ENCODE assay signal across 19 cellular contexts in genomic region chr4:16830081-16830480, GRCh38.
"Had no signal": no experiment of that assay in that cellular context is flagged by ENCODE, and none has a peak within 500 bp of the region (broad histone marks: within the 10 kb centered on the region; RNA-seq: fewer than 3 reads in every experiment).

No MANE protein-coding gene starts in this region.

- H3K4me3 ChIP-seq: colonic mucosa, esophagus muscularis mucosa, gastroesophageal sphincter, heart right ventricle, left lung, lower lobe of right lung, mucosa of descending colon had no signal

- H3K27me3 ChIP-seq: colonic mucosa, esophagus muscularis mucosa, foreskin keratinocyte, gastroesophageal sphincter, heart right ventricle, left lung had no signal

- H3K27ac Mint-ChIP-seq: dendritic cell treated with granulocyte-macrophage colony-stimulating factor and Interleukin-4, amounts not matched to agents 40 ng/mL and 50 ng/mL, for 4 days; effector memory CD8-positive, alpha-beta T cell; endodermal cell had no signal

- H3K4me3 Mint-ChIP-seq: dendritic cell treated with granulocyte-macrophage colony-stimulating factor and Interleukin-4, amounts not matched to agents 40 ng/mL and 50 ng/mL, for 4 days; effector memory CD8-positive, alpha-beta T cell; endodermal cell had no signal

- H3K9me3 Mint-ChIP-seq: dendritic cell treated with granulocyte-macrophage colony-stimulating factor and Interleukin-4, amounts not matched to agents 40 ng/mL and 50 ng/mL, for 4 days; effector memory CD8-positive, alpha-beta T cell; endodermal cell had no signal

- DNase-seq: cerebellar nuclear complex; colonic mucosa; cortex of kidney; effector CD8-positive, alpha-beta T cell; effector memory CD8-positive, alpha-beta T cell; endodermal cell; foreskin keratinocyte; heart right ventricle; hippocampal formation; left cardiac atrium; left lung; left ventricle myocardium superior; lower lobe of right lung; mesenchymal stem cell; midbrain; mucosa of descending colon had no signal

- H3K9me3 ChIP-seq: colonic mucosa, esophagus muscularis mucosa, gastroesophageal sphincter, heart right ventricle, left lung, lower lobe of right lung, mucosa of descending colon had no signal

- H3K27ac ChIP-seq: colonic mucosa, esophagus muscularis mucosa, foreskin keratinocyte, gastroesophageal sphincter, left lung, lower lobe of right lung had no signal

- ATAC-seq: effector memory CD8-positive, alpha-beta T cell; foreskin keratinocyte; gastroesophageal sphincter; heart right ventricle; left cardiac atrium; left lung; left ventricle myocardium superior; lower lobe of right lung; mucosa of descending colon had no signal

- H3K36me3 ChIP-seq: colonic mucosa, esophagus muscularis mucosa, gastroesophageal sphincter, heart right ventricle, left lung, lower lobe of right lung had no signal

- H3K4me1 ChIP-seq: colonic mucosa, foreskin keratinocyte, gastroesophageal sphincter, left lung had no signal
